8 cellular contexts compared by ENCODE assay signal in genomic region chr16:11345040-11345862, GRCh38. TPM values are rescaled to one million over a fixed set of nuclear protein-coding genes. Genes with fewer than 3 reads are reported as not detected.
DNase-seq lines count a peak whose midpoint lies in the region; ATAC-seq and TF ChIP-seq lines count a peak whose summit lies in the region.

Gene RMI2 (plus strand): TSS chr16:11345459. CDS start chr16:11345472, 13 bp downstream.

- H3K27ac ChIP-seq in C4-2B, result peak within 1 kb of the TSS; percentile 71

- intact Hi-C loops in activated CD4-positive, alpha-beta T cell treated with anti-CD3 and anti-CD28 coated beads, Interleukin-2, amount 10 ng/mL, durations not matched to agents 24 days and 14 days (cut with micrococcal nuclease), result loop anchor here (1.0 kb wide), 2 partner anchors 9 to 401 kb away; partner anchors contain the start of gene CLEC16A
- intact Hi-C loops in dendritic cell treated with granulocyte-macrophage colony-stimulating factor and Interleukin-4, amounts not matched to agents 40 ng/mL and 50 ng/mL, for 4 days (cut with micrococcal nuclease), result loop anchor here (5.0 kb wide), 1 partner anchor 33 kb away; no protein-coding TSS in a partner anchor

- DNase-seq in NCI-H69 (lab: John Stamatoyannopoulos, UW) (peak; percentile 99), left lobe of liver (ENCODE audit: low spot score) (peak; percentile 97)
- DNase-seq in activated CD4-positive, alpha-beta T cell treated with anti-CD3 and anti-CD28 coated beads, Interleukin-2, amount 10 ng/mL, durations not matched to agents 24 days and 14 days, result peak; percentile 99
- DNase-seq in stimulated activated CD4-positive, alpha-beta T cell treated with anti-CD3 and anti-CD28 coated beads, Interleukin-2, amount 100 ng/mL, for 4 hours (ENCODE audit: low read depth), result peak; percentile 94

- no peaks in the 10 kb centered on the region for H3K27me3 Mint-ChIP-seq in activated CD4-positive, alpha-beta T cell treated with anti-CD3 and anti-CD28 coated beads, Interleukin-2, amount 10 ng/mL, durations not matched to agents 24 days and 14 days
- peaks cover 6% of the 10 kb centered on the region for H3K27me3 Mint-ChIP-seq in dendritic cell treated with granulocyte-macrophage colony-stimulating factor and Interleukin-4, amounts not matched to agents 40 ng/mL and 50 ng/mL, for 4 days

- peaks cover 18% of the 10 kb centered on the region for H3K36me3 Mint-ChIP-seq in activated CD4-positive, alpha-beta T cell treated with anti-CD3 and anti-CD28 coated beads, Interleukin-2, amount 10 ng/mL, durations not matched to agents 24 days and 14 days (ENCODE audit: low read depth)
- H3K36me3 Mint-ChIP-seq in dendritic cell treated with granulocyte-macrophage colony-stimulating factor and Interleukin-4, amounts not matched to agents 40 ng/mL and 50 ng/mL, for 4 days (ENCODE audit: low read depth), result peaks cover 10% of the 10 kb centered on the region

- peaks cover 48% of the 10 kb centered on the region for H3K4me1 Mint-ChIP-seq in activated CD4-positive, alpha-beta T cell treated with anti-CD3 and anti-CD28 coated beads, Interleukin-2, amount 10 ng/mL, durations not matched to agents 24 days and 14 days
- peaks cover 47% of the 10 kb centered on the region for H3K4me1 Mint-ChIP-seq in dendritic cell treated with granulocyte-macrophage colony-stimulating factor and Interleukin-4, amounts not matched to agents 40 ng/mL and 50 ng/mL, for 4 days (ENCODE audit: low read depth)

- TF ChIP-seq CTCF in C4-2B (conservative IDR thresholded peaks at IDR 0.05), result no peak

- peak within 1 kb of the TSS; percentile 89 for H3K27ac Mint-ChIP-seq in activated CD4-positive, alpha-beta T cell treated with anti-CD3 and anti-CD28 coated beads, Interleukin-2, amount 10 ng/mL, durations not matched to agents 24 days and 14 days
- H3K27ac Mint-ChIP-seq in dendritic cell treated with granulocyte-macrophage colony-stimulating factor and Interleukin-4, amounts not matched to agents 40 ng/mL and 50 ng/mL, for 4 days, result peak within 1 kb of the TSS; percentile 78

- peak within 1 kb of the TSS; percentile 90 for H3K4me3 Mint-ChIP-seq in activated CD4-positive, alpha-beta T cell treated with anti-CD3 and anti-CD28 coated beads, Interleukin-2, amount 10 ng/mL, durations not matched to agents 24 days and 14 days
- H3K4me3 Mint-ChIP-seq in dendritic cell treated with granulocyte-macrophage colony-stimulating factor and Interleukin-4, amounts not matched to agents 40 ng/mL and 50 ng/mL, for 4 days, result peak within 1 kb of the TSS; percentile 80

- H3K9me3 Mint-ChIP-seq in activated CD4-positive, alpha-beta T cell treated with anti-CD3 and anti-CD28 coated beads, Interleukin-2, amount 10 ng/mL, durations not matched to agents 24 days and 14 days, result no peaks in the 10 kb centered on the region
- H3K9me3 Mint-ChIP-seq in dendritic cell treated with granulocyte-macrophage colony-stimulating factor and Interleukin-4, amounts not matched to agents 40 ng/mL and 50 ng/mL, for 4 days, result no peaks in the 10 kb centered on the region

- ATAC-seq in GM19372 (IDR thresholded peaks at IDR 0.05; ENCODE audit: low read depth, unreplicated experiment) (peak; percentile 100), HG03521 (IDR thresholded peaks at IDR 0.05; ENCODE audit: unreplicated experiment) (peak; percentile 97), left lobe of liver (peak; percentile 99)

RNA-seq across cellular contexts. Expression of gene RMI2, which starts in this region (rescaled TPM):
- total RNA-seq in activated CD4-positive, alpha-beta T cell treated with anti-CD3 and anti-CD28 coated beads, Interleukin-2, amount 10 ng/mL, durations not matched to agents 24 days and 14 days, result 63.8 and 65.6 TPM in 2 replicates
- 0.70 TPM for total RNA-seq in left lobe of liver

Comparison
In these comparisons a context has a peak if more than half of its experiments do, and no peak if none do; other contexts are left out.
1. Peak in every context shown above with its lines: DNase-seq, ATAC-seq and H3K27ac ChIP-seq.
2. RNA of gene RMI2 (total RNA-seq): 63.8 to 65.6 TPM in activated CD4-positive, alpha-beta T cell treated with anti-CD3 and anti-CD28 coated beads, Interleukin-2, amount 10 ng/mL, durations not matched to agents 24 days and 14 days; 0.70 TPM in left lobe of liver (single experiment); every median in the first group is over 10 times any median in the second.
3. Peak in DNase-seq and ATAC-seq in left lobe of liver; RNA of the gene not detected or under 1 TPM.